In the genomic region with DNA sequence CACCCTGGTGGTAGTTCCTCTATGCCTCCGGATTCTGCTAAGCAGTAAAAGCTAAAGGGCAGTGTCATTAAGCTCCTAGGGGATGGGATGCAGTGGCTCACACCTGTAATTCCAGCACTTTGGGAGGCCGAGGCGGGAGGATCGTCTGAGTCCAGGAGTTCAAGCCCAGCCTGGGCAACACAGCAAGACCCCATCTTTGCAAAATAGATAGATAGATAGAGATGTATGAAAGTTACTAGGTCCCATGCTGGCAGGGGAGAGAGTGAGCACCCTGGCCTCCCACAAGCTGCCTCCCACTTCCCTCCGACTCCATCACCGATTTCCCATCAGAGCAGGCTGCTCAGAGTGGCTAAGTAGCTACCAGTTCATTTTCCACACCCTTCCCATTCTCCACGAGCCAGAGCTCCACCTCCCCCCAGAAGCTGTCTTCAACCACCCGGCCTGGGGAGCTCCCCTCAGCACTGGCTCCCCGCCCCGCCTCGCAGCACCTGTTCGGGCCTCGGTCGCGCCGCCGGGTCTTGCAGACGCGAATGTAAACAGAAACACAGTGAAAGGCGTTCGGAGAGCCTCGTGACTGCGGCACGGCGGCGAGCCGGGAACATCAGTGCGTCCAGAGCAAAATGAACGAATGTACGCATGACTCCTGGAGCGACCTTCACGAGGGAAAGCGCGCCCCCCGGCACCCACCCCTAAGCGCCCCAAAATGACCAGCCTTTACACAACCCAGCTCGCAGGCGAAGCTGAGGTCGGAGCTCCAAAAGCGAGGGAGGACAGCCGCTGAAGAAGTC, we compare ENCODE assay signal across 8 cellular contexts. TPM values are rescaled to one million over a fixed set of nuclear protein-coding genes. Genes with fewer than 3 reads are reported as not detected.
DNase-seq lines count a peak whose midpoint lies in the region; ATAC-seq, FAIRE-seq and TF ChIP-seq lines count a peak whose summit lies in the region.

No MANE protein-coding gene starts in this region.

- H3K4me3 Mint-ChIP-seq in activated CD8-positive, alpha-beta T cell treated with anti-CD3 and anti-CD28 coated beads for 36 hours, result peak overlapping the region; percentile 92

- no peaks in the 10 kb centered on the region for H3K9me3 Mint-ChIP-seq in activated CD8-positive, alpha-beta T cell treated with anti-CD3 and anti-CD28 coated beads for 36 hours

- H3K9me3 ChIP-seq in pancreas, result no peaks in the 10 kb centered on the region

- POLR2A ChIA-PET in activated CD8-positive, alpha-beta T cell treated with anti-CD3 and anti-CD28 coated beads for 36 hours (lab: Charles Lee), result interaction anchor here (1.0 to 1.7 kb wide), 4 partner anchors 8 to 376 kb away, joined by 3 to 5 read pairs (median 3); a partner anchor contains a TSS

- intact Hi-C loops in activated CD8-positive, alpha-beta T cell treated with anti-CD3 and anti-CD28 coated beads for 36 hours (cut with micrococcal nuclease), result loop anchor here (10.0 kb wide), 1 partner anchor 499 kb away; no protein-coding TSS in a partner anchor
- intact Hi-C loops in pancreas (cut with DNase I), result no loop called here

- peaks cover 25 to 34% (median 27%) of the 10 kb centered on the region in 3 donors for H3K4me1 ChIP-seq in pancreas

- H3K36me3 Mint-ChIP-seq in activated CD8-positive, alpha-beta T cell treated with anti-CD3 and anti-CD28 coated beads for 36 hours (ENCODE audit: low read depth), result no peaks in the 10 kb centered on the region

- DNase-seq in NCI-H748 (lab: John Stamatoyannopoulos, UW; ENCODE audit: unreplicated experiment) (peak; percentile 80), NCI-H748 treated with DMSO at 0.1 percent for 48 hours (lab: John Stamatoyannopoulos, UW) (no peak), HFF-Myc (ENCODE audit: extremely low read depth, low read depth) (no peak), MV-4-11 (lab: John Stamatoyannopoulos, UW) (peak; percentile 29), fibroblast of villous mesenchyme (ENCODE audit: low read depth) (no peak), pancreas (peak in 4 of 6 donors; percentile 71 to 87 (median 77)), midbrain (lab: John Stamatoyannopoulos, UW) (no peak)
- peak; percentile 76 for DNase-seq in activated CD8-positive, alpha-beta T cell treated with anti-CD3 and anti-CD28 coated beads for 36 hours

- TF ChIP-seq CTCF in HFF-Myc (IDR thresholded peaks at IDR 0.05; ENCODE audit: low read depth, low read length, missing control alignments) (no peak), fibroblast of villous mesenchyme (IDR thresholded peaks at IDR 0.05; ENCODE audit: insufficient read depth, low read depth, low read length) (no peak), pancreas (IDR thresholded peaks at IDR 0.05) (no peak)
- no peak for TF ChIP-seq CTCF in activated CD8-positive, alpha-beta T cell treated with anti-CD3 and anti-CD28 coated beads for 36 hours (IDR thresholded peaks at IDR 0.05)

- H3K27me3 ChIP-seq in pancreas, result no peaks in the 10 kb centered on the region

- no peak for FAIRE-seq in pancreas (lab: Jason Lieb, UNC)

- H3K4me3 ChIP-seq in HFF-Myc (replicated peaks; ENCODE audit: low read depth, low read length) (peak overlapping the region; percentile 67), fibroblast of villous mesenchyme (ENCODE audit: low read depth, low read length) (peak overlapping the region; percentile 77), pancreas (peak overlapping the region; percentile 62 to 95 (median 92))

- H3K27me3 Mint-ChIP-seq in activated CD8-positive, alpha-beta T cell treated with anti-CD3 and anti-CD28 coated beads for 36 hours, result no peaks in the 10 kb centered on the region

- CTCF ChIA-PET in activated CD8-positive, alpha-beta T cell treated with anti-CD3 and anti-CD28 coated beads for 36 hours (lab: Charles Lee), result interaction anchor here (0.9 to 4.1 kb wide), 13 partner anchors 9 to 156 kb away, joined by 3 to 37 read pairs (median 4); a partner anchor contains a TSS

- ATAC-seq in activated CD8-positive, alpha-beta T cell treated with anti-CD3 and anti-CD28 coated beads for 36 hours, result peak; percentile 35
- ATAC-seq in pancreas, result peak; percentile 37 to 56 (median 54)

- peak overlapping the region; percentile 84 for H3K27ac Mint-ChIP-seq in activated CD8-positive, alpha-beta T cell treated with anti-CD3 and anti-CD28 coated beads for 36 hours

- H3K36me3 ChIP-seq in pancreas, result no peaks in the 10 kb centered on the region

- H3K27ac ChIP-seq in pancreas, result peak overlapping the region; percentile 60 to 93 (median 80)

- WGBS in pancreas, 2 donors, result 7% methylated on average over 41 of the region's 41 CpGs

- peaks cover 49% of the 10 kb centered on the region for H3K4me1 Mint-ChIP-seq in activated CD8-positive, alpha-beta T cell treated with anti-CD3 and anti-CD28 coated beads for 36 hours (ENCODE audit: low read depth)

RNA-seq across cellular contexts. Expression of a gene that starts 0.6 kb away (rescaled TPM):
- total RNA-seq in activated CD8-positive, alpha-beta T cell treated with anti-CD3 and anti-CD28 coated beads for 36 hours, result 1 to 10 TPM; 6.0 to 6.3 TPM
- total RNA-seq in fibroblast of villous mesenchyme, result 8.1 and 9.9 TPM in 2 replicates
- total RNA-seq in pancreas, result 10 to 100 TPM in 4 of 6 donors, 1 to 10 TPM in 2; 4.4 to 13.2 (median 10.7) TPM
- 1 to 10 TPM; 4.8 to 7.0 TPM for polyA plus RNA-seq in pancreas

Comparison
In these comparisons a context has a peak if more than half of its experiments do, and no peak if none do; other contexts are left out.
1. DNase-seq: peak in NCI-H748 (single experiment), MV-4-11 (single experiment), activated CD8-positive, alpha-beta T cell treated with anti-CD3 and anti-CD28 coated beads for 36 hours (single experiment) and pancreas (4 of 6); none in NCI-H748 treated with DMSO at 0.1 percent for 48 hours (single experiment), HFF-Myc (single experiment), fibroblast of villous mesenchyme (single experiment) and midbrain (single experiment).
2. Peak in every context shown above with its lines, with median percentiles within 50 percentile points of each other: H3K4me3 ChIP-seq.